In the genomic region with DNA sequence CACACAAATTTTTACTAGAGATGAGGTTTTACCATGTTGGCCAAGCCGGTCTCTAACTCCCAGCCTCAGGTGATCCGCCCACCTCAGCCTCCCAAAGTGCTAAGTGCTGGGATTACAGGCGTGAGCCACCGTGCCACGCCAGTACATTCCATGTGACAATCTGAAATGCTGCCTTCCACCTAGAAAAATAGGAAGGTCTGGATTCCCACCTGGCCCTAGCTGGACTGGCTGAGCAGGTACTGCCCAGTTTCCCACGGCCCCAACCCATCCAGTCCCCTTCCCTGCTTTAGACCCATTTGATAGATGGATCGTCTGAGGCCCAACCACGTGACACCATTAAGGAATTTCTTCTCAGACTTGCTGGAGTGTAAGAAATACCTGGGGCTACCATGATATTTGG, we compare ENCODE assay signal across 1 cellular context.
TF ChIP-seq lines count a peak whose summit lies in the region.

No MANE protein-coding gene starts in this region.

TF ChIP-seq in HepG2, 621 proteins besides CTCF, POLR2A, EP300 and RAD21:
- TF ChIP-seq ZNF766 (CRISPR knock-in tag; IDR thresholded peaks at IDR 0.05; ENCODE audit: borderline replicate concordance) (no peak), SP140L (CRISPR knock-in tag; IDR thresholded peaks at IDR 0.05; ENCODE audit: borderline replicate concordance) (no peak), TFDP2 (CRISPR knock-in tag; IDR thresholded peaks at IDR 0.05) (no peak), ZNF629 (CRISPR knock-in tag; conservative IDR thresholded peaks at IDR 0.05) (0 out of 2 replicates have a peak, but pooled peaks have one; percentile 15)
